21 cellular contexts compared by ENCODE assay signal in the genomic region with DNA sequence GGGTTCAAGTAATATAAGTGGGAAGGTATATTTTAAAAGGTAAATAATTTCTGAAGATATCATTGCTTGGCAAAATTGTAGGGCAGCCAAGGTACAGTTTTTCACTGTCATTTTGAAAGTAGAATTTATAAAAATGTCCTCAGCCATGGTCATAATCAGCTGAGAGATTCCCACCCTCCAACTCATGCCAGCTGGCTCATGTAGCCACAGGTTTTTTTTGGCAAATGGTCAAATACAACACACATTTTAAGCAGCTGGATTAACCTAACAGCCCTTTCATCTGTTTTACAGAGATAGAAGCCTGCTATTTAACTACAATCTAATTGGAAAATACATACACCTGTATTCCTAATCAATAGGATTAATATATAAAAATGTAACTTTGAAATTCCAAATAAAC.
DNase-seq lines count a peak whose midpoint lies in the region; TF ChIP-seq lines count a peak whose summit lies in the region.
"Had no signal": no experiment of that assay in that cellular context is flagged by ENCODE, and none has a peak within 500 bp of the region (broad histone marks: within the 10 kb centered on the region; RNA-seq: fewer than 3 reads in every experiment).

No MANE protein-coding gene starts in this region.

- no peaks in the 10 kb centered on the region for H3K9me3 ChIP-seq in effector memory CD4-positive, alpha-beta T cell (ENCODE audit: control insufficient read depth, low read length)
- H3K9me3 ChIP-seq in A673 (ENCODE audit: low read depth, low read length, poor library complexity, severe bottlenecking) = peaks cover 3% of the 10 kb centered on the region
- H3K9me3 ChIP-seq: thoracic aorta had no signal

- no peaks in the 10 kb centered on the region for H3K36me3 ChIP-seq in effector memory CD4-positive, alpha-beta T cell (ENCODE audit: control insufficient read depth, insufficient read depth, low read length)
- no peaks in the 10 kb centered on the region for H3K36me3 ChIP-seq in A673 (ENCODE audit: insufficient read depth, low read length, poor library complexity, severe bottlenecking)
- H3K36me3 ChIP-seq: BLaER1 treated with 17β-estradiol and CSF1 and Interleukin-3, amounts not matched to agents 10 nM and 100 nM; esophagus muscularis mucosa; SJCRH30; thoracic aorta had no signal

- intact Hi-C loops in A673 (cut with micrococcal nuclease; ENCODE audit: unreplicated experiment) = no loop called here

- H3K27ac ChIP-seq in effector memory CD4-positive, alpha-beta T cell (ENCODE audit: insufficient read depth, low read length, poor library complexity, severe bottlenecking) = no peak overlapping the region
- H3K27ac ChIP-seq in A673 (ENCODE audit: low read depth, low read length, poor library complexity, severe bottlenecking) = no peak overlapping the region
- H3K27ac ChIP-seq: BLaER1 treated with 17β-estradiol and CSF1 and Interleukin-3, amounts not matched to agents 10 nM and 100 nM; esophagus muscularis mucosa; psoas muscle; SJCRH30; thoracic aorta had no signal

- CTCF ChIA-PET in A673 (lab: Charles Lee) = no interaction called here

- H3K27me3 ChIP-seq in effector memory CD4-positive, alpha-beta T cell (replicated peaks; ENCODE audit: control insufficient read depth, insufficient read depth, low read length, poor library complexity, severe bottlenecking) = no peaks in the 10 kb centered on the region
- no peaks in the 10 kb centered on the region for H3K27me3 ChIP-seq in A673 (replicated peaks; ENCODE audit: insufficient read depth, low read depth, low read length, poor library complexity)
- H3K27me3 ChIP-seq: BLaER1 treated with 17β-estradiol and CSF1 and Interleukin-3, amounts not matched to agents 10 nM and 100 nM; esophagus muscularis mucosa; SJCRH30 had no signal

- POLR2A ChIA-PET in A673 (lab: Charles Lee; ENCODE audit: low non-redundant PET) = no interaction called here

- H3K4me3 ChIP-seq in fibroblast of mammary gland (ENCODE audit: control insufficient read depth, low read depth, low read length) (no peak overlapping the region), A673 (ENCODE audit: low read depth, low read length, poor library complexity, severe bottlenecking) (no peak overlapping the region)
- no peak overlapping the region for H3K4me3 ChIP-seq in effector memory CD4-positive, alpha-beta T cell (ENCODE audit: insufficient read depth, low read depth, low read length, poor library complexity, severe bottlenecking)
- H3K4me3 ChIP-seq: BLaER1 treated with 17β-estradiol and CSF1 and Interleukin-3, amounts not matched to agents 10 nM and 100 nM; esophagus muscularis mucosa; psoas muscle; SJCRH30; thoracic aorta had no signal

- TF ChIP-seq CTCF in fibroblast of mammary gland (conservative IDR thresholded peaks at IDR 0.05; ENCODE audit: control insufficient read depth, insufficient read depth, low read depth, low read length) (no peak), A673 (conservative IDR thresholded peaks at IDR 0.05; ENCODE audit: low read depth, low read length) (no peak)

- peak; percentile 29 for DNase-seq in DMS53 treated with DMSO at 0.1 percent for 48 hours (lab: John Stamatoyannopoulos, UW; ENCODE audit: unreplicated experiment)
- peak; percentile 56 for DNase-seq in NCI-H1105 (lab: John Stamatoyannopoulos, UW)
- DNase-seq in NCI-H69 (lab: John Stamatoyannopoulos, UW) = peak; percentile 81
- peak; percentile 1 for DNase-seq in fibroblast of mammary gland (ENCODE audit: low read depth)
- no peak for DNase-seq in effector memory CD4-positive, alpha-beta T cell
- DNase-seq in midbrain (lab: John Stamatoyannopoulos, UW) = no peak
- no peak for DNase-seq in activated CD8-positive, alpha-beta memory T cell treated with anti-CD3 and anti-CD28 coated beads, Interleukin-2, amount 50 U/mL, for 48 hours
- no peak for DNase-seq in A673 (ENCODE audit: low spot score)
- DNase-seq: activated CD4-positive, alpha-beta T cell treated with anti-CD3 and anti-CD28 coated beads, Interleukin-2, amount 50 U/mL, for 48 hours; Caco-2; central memory CD4-positive, alpha-beta T cell; foreskin melanocyte; KG1; mesenchymal stem cell; nucleus accumbens; psoas muscle; stimulated activated naive CD4-positive, alpha-beta T cell treated with Interleukin-2 at 50 U/mL for 16 hours had no signal

- no TSS peak for BruUV-seq in A673 (replicated peaks; lab: Mats Ljungman, UMichigan)

- H3K4me1 ChIP-seq in effector memory CD4-positive, alpha-beta T cell (ENCODE audit: control insufficient read depth, insufficient read depth, low read length, poor library complexity, severe bottlenecking) = no peaks in the 10 kb centered on the region
- H3K4me1 ChIP-seq in A673 (ENCODE audit: insufficient read depth, low read length, poor library complexity, severe bottlenecking) = no peaks in the 10 kb centered on the region
- H3K4me1 ChIP-seq: BLaER1 treated with 17β-estradiol and CSF1 and Interleukin-3, amounts not matched to agents 10 nM and 100 nM; Caco-2; esophagus muscularis mucosa; psoas muscle had no signal

Comparison
In these comparisons a context has a peak if more than half of its experiments do, and no peak if none do; other contexts are left out.
1. DNase-seq: peak in DMS53 treated with DMSO at 0.1 percent for 48 hours (single experiment), NCI-H1105 (single experiment), NCI-H69 (single experiment) and fibroblast of mammary gland (single experiment); none in effector memory CD4-positive, alpha-beta T cell (0 of 3), midbrain (single experiment), activated CD8-positive, alpha-beta memory T cell treated with anti-CD3 and anti-CD28 coated beads, Interleukin-2, amount 50 U/mL, for 48 hours (single experiment) and A673 (single experiment).